8 cellular contexts compared by ENCODE assay signal in the genomic region with DNA sequence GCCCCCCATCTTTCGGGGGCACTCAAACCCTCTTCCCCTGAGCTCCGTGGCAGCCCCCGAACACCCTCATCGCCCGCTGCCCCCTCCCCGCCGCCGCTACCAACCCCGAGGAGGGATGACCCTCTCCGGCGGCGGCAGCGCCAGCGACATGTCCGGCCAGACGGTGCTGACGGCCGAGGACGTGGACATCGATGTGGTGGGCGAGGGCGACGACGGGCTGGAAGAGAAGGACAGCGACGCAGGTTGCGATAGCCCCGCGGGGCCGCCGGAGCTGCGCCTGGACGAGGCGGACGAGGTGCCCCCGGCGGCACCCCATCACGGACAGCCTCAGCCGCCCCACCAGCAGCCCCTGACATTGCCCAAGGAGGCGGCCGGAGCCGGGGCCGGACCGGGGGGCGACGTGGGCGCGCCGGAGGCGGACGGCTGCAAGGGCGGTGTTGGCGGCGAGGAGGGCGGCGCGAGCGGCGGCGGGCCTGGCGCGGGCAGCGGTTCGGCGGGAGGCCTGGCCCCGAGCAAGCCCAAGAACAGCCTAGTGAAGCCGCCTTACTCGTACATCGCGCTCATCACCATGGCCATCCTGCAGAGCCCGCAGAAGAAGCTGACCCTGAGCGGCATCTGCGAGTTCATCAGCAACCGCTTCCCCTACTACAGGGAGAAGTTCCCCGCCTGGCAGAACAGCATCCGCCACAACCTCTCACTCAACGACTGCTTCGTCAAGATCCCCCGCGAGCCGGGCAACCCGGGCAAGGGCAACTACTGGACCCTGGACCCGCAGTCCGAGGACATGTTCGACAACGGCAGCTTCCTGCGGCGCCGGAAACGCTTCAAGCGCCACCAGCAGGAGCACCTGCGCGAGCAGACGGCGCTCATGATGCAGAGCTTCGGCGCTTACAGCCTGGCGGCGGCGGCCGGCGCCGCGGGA.
A peak's percentile ranks its signal among the peaks of the same experiment; 100 is the strongest.
DNase-seq lines count a peak whose midpoint lies in the region; ATAC-seq and TF ChIP-seq lines count a peak whose summit lies in the region.

No MANE protein-coding gene starts in this region.

- H3K9ac ChIP-seq in rectal smooth muscle tissue (ENCODE audit: low read length), result no peak overlapping the region

- TF ChIP-seq CTCF in WI38 (IDR thresholded peaks at IDR 0.05; ENCODE audit: low read depth, low read length) (no peak), fibroblast of pulmonary artery (IDR thresholded peaks at IDR 0.05; ENCODE audit: low read length, missing control alignments) (no peak)

- peak overlapping the region; percentile 61 for H3K4me3 ChIP-seq in WI38 (ENCODE audit: low read depth, low read length)
- H3K4me3 ChIP-seq in fibroblast of pulmonary artery (replicated peaks; ENCODE audit: low read depth, low read length), result no peak overlapping the region
- peak overlapping the region; percentile 57 for H3K4me3 ChIP-seq in rectal smooth muscle tissue (ENCODE audit: low read length)

- DNase-seq in DMS153 (lab: John Stamatoyannopoulos, UW) (peak; percentile 53), KBM-7 (peak; percentile 48), fibroblast of pulmonary artery (ENCODE audit: low read depth) (peak; percentile 21), GF-D8 (lab: John Stamatoyannopoulos, UW) (no peak), cortex of kidney (lab: John Stamatoyannopoulos, UW) (no peak)

- H3K4me1 ChIP-seq in rectal smooth muscle tissue (ENCODE audit: control insufficient read depth, insufficient read depth, low read length), result no peaks in the 10 kb centered on the region

- peaks cover 78% of the 10 kb centered on the region for H3K27me3 ChIP-seq in rectal smooth muscle tissue (ENCODE audit: control insufficient read depth, insufficient read depth, low read length)

- no peaks in the 10 kb centered on the region for H3K36me3 ChIP-seq in rectal smooth muscle tissue (ENCODE audit: control insufficient read depth, insufficient read depth, low read length)

- ATAC-seq in GM21786 (IDR thresholded peaks at IDR 0.05; ENCODE audit: unreplicated experiment), result no peak

- in situ Hi-C loops in KBM-7 (cut with MboI; ENCODE audit: low pct_unique_long_range_greater_than_20kb, low sequenced_read_pairs), result no loop called here

- H3K27ac ChIP-seq in rectal smooth muscle tissue (ENCODE audit: low read depth, low read length), result peak overlapping the region; percentile 43

Comparison
In these comparisons a context has a peak if more than half of its experiments do, and no peak if none do; other contexts are left out.
1. DNase-seq: peak in DMS153 (single experiment), KBM-7 (single experiment) and fibroblast of pulmonary artery (single experiment); none in GF-D8 (single experiment) and cortex of kidney (single experiment).